ENCODE assay signal across 9 cellular contexts in the genomic region with DNA sequence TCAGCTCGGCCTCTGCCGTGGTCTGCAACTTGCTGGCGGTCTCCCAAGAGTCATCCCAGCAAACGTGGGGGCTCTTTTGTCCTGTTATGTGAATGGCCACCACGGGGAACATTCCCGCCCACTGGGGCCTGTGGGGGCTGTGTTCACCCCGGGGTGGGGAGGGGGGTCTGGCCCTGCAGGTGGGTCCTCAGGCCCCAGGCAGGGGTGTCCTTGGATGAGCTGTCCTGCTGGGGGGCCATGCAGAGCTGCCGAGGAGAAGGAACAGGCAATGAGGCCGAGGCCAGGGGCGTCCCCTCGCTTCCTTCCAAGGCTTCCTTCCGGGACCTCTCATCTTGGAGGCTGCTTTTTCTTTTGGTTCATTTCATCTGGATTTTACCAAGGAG. TPM values are rescaled to one million over a fixed set of nuclear protein-coding genes. Genes with fewer than 3 reads are reported as not detected.
DNase-seq lines count a peak whose midpoint lies in the region; ATAC-seq and TF ChIP-seq lines count a peak whose summit lies in the region.
"Had no signal": no experiment of that assay in that cellular context is flagged by ENCODE, and none has a peak within 500 bp of the region (broad histone marks: within the 10 kb centered on the region; RNA-seq: fewer than 3 reads in every experiment).

No MANE protein-coding gene starts in this region.

- 41 to 49% methylated on average over 12 of the region's 12 CpGs for WGBS in heart right ventricle, 2 donors

- in situ Hi-C loops in gastrocnemius medialis (cut with MboI; ENCODE audit: low sequenced_read_pairs in 4 of 4) = loop anchor here in 2 of 4 donors (10.0 to 25.0 kb wide), 2 partner anchors 260 to 1578 kb away; no protein-coding TSS in a partner anchor

- DNase-seq in D341Med (ENCODE audit: low spot score) = peak; percentile 39
- DNase-seq in RWPE2 (ENCODE audit: low spot score) = no peak
- no peak for DNase-seq in heart right ventricle
- DNase-seq in gastrocnemius medialis = no peak
- DNase-seq in SHP77 treated with DMSO at 0.1 percent for 48 hours (lab: John Stamatoyannopoulos, UW) = no peak
- DNase-seq in NCI-H1417 (lab: John Stamatoyannopoulos, UW) = no peak
- no peak for DNase-seq in HPDE6-E6E7 (ENCODE audit: extremely low spot score)
- no peak for DNase-seq in HT-29 (ENCODE audit: low spot score)

- intact Hi-C loops in heart right ventricle (cut with DNase I) = loop anchor here in 9 of 10 donors (1.0 to 10.0 kb wide), 8 partner anchors 1458 to 1578 kb away; no protein-coding TSS in a partner anchor
- intact Hi-C loops in gastrocnemius medialis (cut with DNase I; ENCODE audit: low total_unique reads) = loop anchor here (1.0 to 5.0 kb wide), 3 partner anchors 270 to 1574 kb away; no protein-coding TSS in a partner anchor

- H3K4me3 ChIP-seq in RWPE2 (ENCODE audit: severe bottlenecking) (no peak overlapping the region), heart right ventricle (peak overlapping the region in 9 of 10 donors; percentile 0 to 42 (median 30)), gastrocnemius medialis (peak overlapping the region in 3 of 4 donors; percentile 20 to 37 (median 30))
- H3K4me3 ChIP-seq: body of pancreas had no signal

- no peaks in the 10 kb centered on the region for H3K36me3 ChIP-seq in RWPE2 (ENCODE audit: low read depth)
- no peaks in the 10 kb centered on the region for H3K36me3 ChIP-seq in heart right ventricle
- H3K36me3 ChIP-seq in gastrocnemius medialis = no peaks in the 10 kb centered on the region

- TF ChIP-seq CTCF in RWPE2 (IDR thresholded peaks at IDR 0.05; ENCODE audit: poor library complexity, severe bottlenecking) (no peak), heart right ventricle (IDR thresholded peaks at IDR 0.05) (no peak), gastrocnemius medialis (IDR thresholded peaks at IDR 0.05 in 4 of 5, conservative IDR thresholded peaks at IDR 0.05 in 1 of 5) (no peak)

- H3K27me3 ChIP-seq in RWPE2 (ENCODE audit: insufficient read depth, poor library complexity, severe bottlenecking) (no peaks in the 10 kb centered on the region), heart right ventricle (peaks cover 0 to 21% (median 0%) of the 10 kb centered on the region in 7 donors), gastrocnemius medialis (no peaks in the 10 kb centered on the region)
- H3K27me3 ChIP-seq: body of pancreas had no signal

- TF ChIP-seq POLR2A in gastrocnemius medialis (IDR thresholded peaks at IDR 0.05) = no peak

- H3K27ac ChIP-seq in RWPE2 (ENCODE audit: poor library complexity, severe bottlenecking) (peak overlapping the region; percentile 42), heart right ventricle (peak overlapping the region in 5 of 10 donors; percentile 41 to 62 (median 43)), gastrocnemius medialis (no peak overlapping the region)

- ATAC-seq in RWPE2 (ENCODE audit: low read depth) (no peak), heart right ventricle (peak in 7 of 8 donors; percentile 17 to 38 (median 25)), gastrocnemius medialis (no peak)

- H3K9me3 ChIP-seq in RWPE2 (ENCODE audit: severe bottlenecking) = no peaks in the 10 kb centered on the region
- no peaks in the 10 kb centered on the region for H3K9me3 ChIP-seq in heart right ventricle
- no peaks in the 10 kb centered on the region for H3K9me3 ChIP-seq in gastrocnemius medialis
- H3K9me3 ChIP-seq: body of pancreas had no signal

- H3K4me1 ChIP-seq in RWPE2 (ENCODE audit: insufficient read depth, poor library complexity, severe bottlenecking) (peaks cover 4% of the 10 kb centered on the region), heart right ventricle (peaks cover 3 to 25% (median 9%) of the 10 kb centered on the region in 9 donors), gastrocnemius medialis (peaks cover 5 to 7% of the 10 kb centered on the region in 2 donors)

RNA-seq across cellular contexts. Expression of a gene that starts 24.4 kb away (rescaled TPM):
- 100 to 1,000 TPM in 2 of 10 donors, 10 to 100 TPM in 8; 67.9 to 107 (median 83.2) TPM for total RNA-seq in heart right ventricle
- polyA plus RNA-seq in heart right ventricle = 10 to 100 TPM; 61.8 to 69.2 TPM
- 100 to 1,000 TPM in 1 of 4 donors, 10 to 100 TPM in 3; 81.9 to 123 (median 90.2) TPM for total RNA-seq in gastrocnemius medialis
- total RNA-seq in HT-29 (2014; rRNA removed; shearing (Covaris generic)) = 80.5 and 80.7 TPM in 2 replicates

Comparison
In these comparisons a context has a peak if more than half of its experiments do, and no peak if none do; other contexts are left out.
1. ATAC-seq: peak in heart right ventricle (7 of 8); none in RWPE2 (single experiment) and gastrocnemius medialis (0 of 2).